25 cellular contexts compared by ENCODE assay signal in genomic region chr2:70560040-70560439, GRCh38.
"Had no signal": no experiment of that assay in that cellular context is flagged by ENCODE, and none has a peak within 500 bp of the region (broad histone marks: within the 10 kb centered on the region; RNA-seq: fewer than 3 reads in every experiment).

No MANE protein-coding gene starts in this region.

- H3K4me3 Mint-ChIP-seq: memory B cell; naive thymus-derived CD4-positive, alpha-beta T cell; natural killer cell treated with Interleukin-12 subunit alpha and Interleukin-12 subunit beta and Interleukin-15 and Interleukin-18, amount 100 ng/mL, for 72 hours; stimulated activated naive B cell treated with anti-CD40 and anti-IgM and Interleukin-4, amounts not matched to agents 10 μg/mL and 1 μg/mL and 100 μg/mL, for 72 hours had no signal

- ATAC-seq: mucosa of descending colon; naive thymus-derived CD4-positive, alpha-beta T cell; natural killer cell treated with Interleukin-12 subunit alpha and Interleukin-12 subunit beta and Interleukin-15 and Interleukin-18, amount 100 ng/mL, for 72 hours; sciatic nerve; stimulated activated naive B cell treated with anti-CD40 and anti-IgM and Interleukin-4, amounts not matched to agents 10 μg/mL and 1 μg/mL and 100 μg/mL, for 72 hours; stimulated activated naive CD8-positive, alpha-beta T cell treated with anti-CD3 and anti-CD28 coated beads, Interleukin-15, Interleukin-2, amounts not matched to agents 100 U/mL and 50 U/mL, for 24 hours had no signal

- H3K27me3 Mint-ChIP-seq: progenitor cell of endocrine pancreas had no signal

- H3K4me1 ChIP-seq: left ventricle myocardium inferior, right atrium auricular region, upper lobe of left lung, vagina had no signal

- H3K4me1 Mint-ChIP-seq: memory B cell had no signal

- H3K27ac Mint-ChIP-seq: memory B cell; naive thymus-derived CD4-positive, alpha-beta T cell; natural killer cell treated with Interleukin-12 subunit alpha and Interleukin-12 subunit beta and Interleukin-15 and Interleukin-18, amount 100 ng/mL, for 72 hours; progenitor cell of endocrine pancreas; stimulated activated naive B cell treated with anti-CD40 and anti-IgM and Interleukin-4, amounts not matched to agents 10 μg/mL and 1 μg/mL and 100 μg/mL, for 72 hours had no signal

- H3K36me3 Mint-ChIP-seq: memory B cell; naive thymus-derived CD4-positive, alpha-beta T cell; natural killer cell treated with Interleukin-12 subunit alpha and Interleukin-12 subunit beta and Interleukin-15 and Interleukin-18, amount 100 ng/mL, for 72 hours; stimulated activated naive B cell treated with anti-CD40 and anti-IgM and Interleukin-4, amounts not matched to agents 10 μg/mL and 1 μg/mL and 100 μg/mL, for 72 hours had no signal

- FAIRE-seq: kidney had no signal

- H3K27me3 ChIP-seq: ovary, right atrium auricular region, testis, thyroid gland, upper lobe of left lung, vagina had no signal

- H3K27ac ChIP-seq: left ventricle myocardium inferior, ovary, right atrium auricular region, skin epidermis, stomach, testis, thyroid gland, transverse colon, upper lobe of left lung, vagina had no signal

- H3K9me3 Mint-ChIP-seq: memory B cell; natural killer cell treated with Interleukin-12 subunit alpha and Interleukin-12 subunit beta and Interleukin-15 and Interleukin-18, amount 100 ng/mL, for 72 hours; stimulated activated naive B cell treated with anti-CD40 and anti-IgM and Interleukin-4, amounts not matched to agents 10 μg/mL and 1 μg/mL and 100 μg/mL, for 72 hours had no signal

- H3K4me3 ChIP-seq: left ventricle myocardium inferior, lung, mucosa of descending colon, ovary, right atrium auricular region, skin epidermis, stomach, testis, thyroid gland, transverse colon, upper lobe of left lung, vagina had no signal

- H3K36me3 ChIP-seq: left ventricle myocardium inferior, ovary, right atrium auricular region, stomach, thyroid gland, transverse colon, upper lobe of left lung, vagina had no signal

- DNase-seq: kidney; left ventricle myocardium inferior; midbrain; mucosa of descending colon; naive thymus-derived CD4-positive, alpha-beta T cell; ovary; stimulated activated CD4-positive, alpha-beta T cell treated with anti-CD3 and anti-CD28 coated beads, Interleukin-12 subunit alpha, Interleukin-12 subunit beta, amount 100 ng/mL, for 4 hours; stimulated activated CD4-positive, alpha-beta T cell treated with anti-CD3 and anti-CD28 coated beads, Interleukin-15, amount 100 ng/mL, for 24 hours; stimulated activated CD4-positive, alpha-beta T cell treated with anti-CD3 and anti-CD28 coated beads, Interleukin-2, amount 100 ng/mL, for 24 hours; stimulated activated CD4-positive, alpha-beta T cell treated with anti-CD3 and anti-CD28 coated beads, Interleukin-4, amount 100 ng/mL, for 1 hour; stimulated activated naive B cell treated with anti-CD40 and anti-IgM and Interleukin-4, amounts not matched to agents 10 μg/mL and 1 μg/mL and 100 μg/mL, for 72 hours; stimulated activated naive CD8-positive, alpha-beta T cell treated with anti-CD3 and anti-CD28 coated beads, Interleukin-15, Interleukin-2, amounts not matched to agents 100 U/mL and 50 U/mL, for 24 hours; stomach; testis; thyroid gland; transverse colon; upper lobe of left lung had no signal

- H3K9me3 ChIP-seq: left ventricle myocardium inferior, mucosa of descending colon, ovary, right atrium auricular region, stomach, testis, thyroid gland, transverse colon, upper lobe of left lung, vagina had no signal
